In the genomic region with DNA sequence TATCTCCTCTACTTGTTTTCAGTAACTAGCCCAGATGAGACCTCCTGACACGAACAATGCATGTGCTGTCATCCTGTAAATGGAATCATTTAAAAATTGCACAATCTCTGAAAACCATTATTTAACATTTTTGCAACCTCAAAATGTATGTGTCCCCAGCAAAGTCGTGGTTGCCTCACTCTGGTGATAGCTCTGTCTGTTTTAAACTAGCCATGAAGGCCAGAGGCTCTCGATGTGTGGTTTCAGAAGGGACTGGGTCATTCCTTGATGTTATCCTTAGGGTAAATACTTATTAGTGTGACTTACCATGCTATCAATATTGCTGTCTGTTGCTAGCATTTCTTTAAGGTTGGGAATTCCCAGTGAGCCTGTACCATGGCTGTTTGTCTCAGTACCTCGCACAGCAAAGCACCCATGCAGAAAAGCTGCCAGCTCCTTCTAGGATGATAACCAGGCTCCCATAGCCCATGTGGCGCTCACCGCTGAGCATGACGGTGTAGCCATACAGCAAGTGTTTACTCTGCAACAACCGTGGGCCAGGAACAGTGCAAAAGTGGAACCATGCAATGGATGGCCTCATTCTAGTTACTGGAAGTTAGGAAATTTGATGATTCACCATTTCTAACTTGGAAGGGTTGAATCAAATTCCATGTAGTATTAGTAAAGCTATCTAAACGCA, we compare ENCODE assay signal across 9 cellular contexts. TPM values are rescaled to one million over a fixed set of nuclear protein-coding genes. Genes with fewer than 3 reads are reported as not detected.
DNase-seq lines count a peak whose midpoint lies in the region; ATAC-seq and TF ChIP-seq lines count a peak whose summit lies in the region.
"Had no signal": no experiment of that assay in that cellular context is flagged by ENCODE, and none has a peak within 500 bp of the region (broad histone marks: within the 10 kb centered on the region; RNA-seq: fewer than 3 reads in every experiment).

No MANE protein-coding gene starts in this region.

- H3K4me3 ChIP-seq in lung (no peak overlapping the region), aorta (ENCODE audit: low read length in 2 of 2) (no peak overlapping the region)

- H3K9me3 ChIP-seq in lung (ENCODE audit: control insufficient read depth in 2 of 2, insufficient read depth in 1 of 2, low read length in 1 of 2) = no peaks in the 10 kb centered on the region
- no peaks in the 10 kb centered on the region for H3K9me3 ChIP-seq in aorta (ENCODE audit: control insufficient read depth, low read length)

- H3K27ac ChIP-seq in lung (ENCODE audit: low read depth in 1 of 2, low read length in 1 of 2) = peak overlapping the region; percentile 42 to 76
- H3K27ac ChIP-seq in aorta (ENCODE audit: low read depth in 1 of 2, low read length in 2 of 2) = peak overlapping the region in 1 of 2 donors; percentile 54

- peak; percentile 63 for DNase-seq in SIG-M5 treated with dmso at 0.1 percent for 504 hours (lab: John Stamatoyannopoulos, UW; ENCODE audit: unreplicated experiment)
- DNase-seq in SIG-M5 (lab: John Stamatoyannopoulos, UW) = no peak
- DNase-seq in dedifferentiated amniotic fluid mesenchymal stem cell (ENCODE audit: extremely low spot score) = peak; percentile 91
- peak; percentile 73 for DNase-seq in lung (ENCODE audit: low spot score)
- peak; percentile 89 for DNase-seq in aorta
- DNase-seq in NCI-H82 (lab: John Stamatoyannopoulos, UW) = no peak
- no peak for DNase-seq in NCI-H526 (lab: John Stamatoyannopoulos, UW)
- DNase-seq: NCI-H1417 treated with DMSO at 0.1 percent for 48 hours had no signal

- 29 to 50% methylated on average over 9 of the region's 9 CpGs for WGBS in lung, 2 donors
- WGBS in aorta, 2 donors = 53 to 56% methylated on average over 9 of the region's 9 CpGs

- peaks cover 0 to 20% of the 10 kb centered on the region in 2 donors for H3K4me1 ChIP-seq in lung (ENCODE audit: control insufficient read depth in 2 of 2, insufficient read depth in 2 of 2, low read length in 2 of 2)
- H3K4me1 ChIP-seq in aorta (ENCODE audit: control insufficient read depth in 1 of 2, insufficient read depth in 2 of 2, low read length in 2 of 2) = no peaks in the 10 kb centered on the region

- TF ChIP-seq CTCF in lung (IDR thresholded peaks at IDR 0.05; ENCODE audit: control extremely low read depth, extremely low read depth) = no peak

- H3K36me3 ChIP-seq in lung (ENCODE audit: control insufficient read depth in 2 of 2, insufficient read depth in 2 of 2, low read length in 2 of 2) (no peaks in the 10 kb centered on the region), aorta (ENCODE audit: control insufficient read depth in 1 of 2, insufficient read depth in 2 of 2, low read length in 1 of 2) (no peaks in the 10 kb centered on the region)

- H3K27me3 ChIP-seq in lung (ENCODE audit: control insufficient read depth, insufficient read depth) (no peaks in the 10 kb centered on the region), aorta (ENCODE audit: control insufficient read depth in 1 of 2, insufficient read depth in 2 of 2, low read length in 1 of 2) (no peaks in the 10 kb centered on the region)

- intact Hi-C loops in aorta (cut with DNase I) = loop anchor here in 1 of 2 donors (2.0 kb wide), 1 partner anchor 33 kb away; no protein-coding TSS in a partner anchor

- ATAC-seq in lung (ENCODE audit: insufficient read depth, low FRiP score) (peak; percentile 65), aorta (ENCODE audit: low FRiP score) (peak; percentile 59), GM19328 (IDR thresholded peaks at IDR 0.05; ENCODE audit: unreplicated experiment) (no peak)

RNA-seq across cellular contexts. Expression of a gene that starts 2.9 kb away (rescaled TPM):
- total RNA-seq in lung (100 to 1,000 TPM in 1 of 2 donors, 10 to 100 TPM in 1; 90.6 to 104 TPM), aorta (10 to 100 TPM; 46.5 to 67.0 TPM)
- polyA plus RNA-seq in lung (10 to 100 TPM; 44.9 to 98.0 TPM), aorta (10 to 100 TPM in 1 of 2 donors, 1 to 10 TPM in 1; 9.9 to 30.3 TPM)

RNA-seq across cellular contexts. Expression of a gene that starts 15.7 kb away (rescaled TPM):
- total RNA-seq in lung = 10 to 100 TPM; 65.8 to 83.8 TPM
- polyA plus RNA-seq in lung = 100 to 1,000 TPM; 143 to 545 TPM
- 100 to 1,000 TPM; 107 to 182 TPM for total RNA-seq in aorta
- 10 to 100 TPM; 15.5 to 76.1 TPM for polyA plus RNA-seq in aorta

Comparison
In these comparisons a context has a peak if more than half of its experiments do, and no peak if none do; other contexts are left out.
1. DNase-seq: peak in SIG-M5 treated with dmso at 0.1 percent for 504 hours (single experiment), dedifferentiated amniotic fluid mesenchymal stem cell (single experiment), lung (single experiment) and aorta (2 of 2); none in SIG-M5 (single experiment), NCI-H82 (single experiment) and NCI-H526 (0 of 2).